In the genomic region with DNA sequence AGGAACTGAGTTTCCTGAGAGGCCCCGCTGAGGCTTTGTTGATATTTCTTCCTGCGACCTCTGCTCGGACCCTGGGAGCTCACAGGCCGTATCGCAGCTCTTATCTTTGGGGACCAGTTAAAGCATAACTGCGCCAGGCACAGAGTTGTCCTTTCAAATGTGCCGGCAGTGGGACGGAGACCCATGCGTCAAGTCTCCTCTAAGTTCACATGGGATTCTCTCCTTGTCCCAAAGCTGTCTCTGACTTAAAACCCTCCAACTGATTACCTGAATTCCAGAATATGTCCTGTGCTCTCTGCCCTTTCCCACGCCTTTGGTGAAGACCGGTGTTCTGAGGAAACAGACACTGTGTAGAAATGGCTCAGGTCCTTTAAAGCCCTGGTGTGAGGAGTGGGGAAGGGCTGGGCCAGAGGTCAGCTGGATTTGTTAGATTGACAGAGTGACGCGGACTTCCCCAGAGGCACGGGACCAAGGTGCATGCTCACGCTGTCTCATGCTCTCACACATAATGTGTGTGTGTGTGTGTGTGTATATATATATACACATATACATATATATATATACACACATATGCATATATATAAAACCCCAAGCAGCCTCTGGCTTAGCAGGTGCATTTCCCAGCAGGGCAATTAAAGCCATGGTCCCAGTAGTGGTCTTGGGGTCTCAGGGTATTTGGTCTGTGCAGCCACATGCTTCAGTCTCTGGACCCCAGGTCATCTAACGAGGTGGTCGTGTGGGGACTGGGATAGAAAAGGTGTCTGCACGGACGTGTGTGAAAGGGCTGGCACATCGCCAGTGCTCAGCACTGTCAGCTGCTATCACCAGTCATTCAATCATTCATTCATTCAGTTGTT, we compare ENCODE assay signal across 1 cellular context.
TF ChIP-seq lines count a peak whose summit lies in the region.

No MANE protein-coding gene starts in this region.

TF ChIP-seq in H1, 55 proteins besides CTCF, POLR2A, EP300 and RAD21:
- no peak for TF ChIP-seq KDM5A (IDR thresholded peaks at IDR 0.05; ENCODE audit: low read length)
- no peak for TF ChIP-seq SRF (IDR thresholded peaks at IDR 0.05; ENCODE audit: low read depth, low read length)
- no peak for TF ChIP-seq TBP (IDR thresholded peaks at IDR 0.05; ENCODE audit: low read depth, low read length)
- TF ChIP-seq JUND (IDR thresholded peaks at IDR 0.05; ENCODE audit: low read length) = no peak
- no peak for TF ChIP-seq BRCA1 (IDR thresholded peaks at IDR 0.05; ENCODE audit: low read depth, low read length)
- no peak for TF ChIP-seq SAP30 (IDR thresholded peaks at IDR 0.05; ENCODE audit: insufficient read depth, insufficient replicate concordance, low read length)
- TF ChIP-seq, protein P1, sequence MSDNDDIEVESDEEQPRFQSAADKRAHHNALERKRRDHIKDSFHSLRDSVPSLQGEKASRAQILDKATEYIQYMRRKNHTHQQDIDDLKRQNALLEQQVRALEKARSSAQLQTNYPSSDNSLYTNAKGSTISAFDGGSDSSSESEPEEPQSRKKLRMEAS (IDR thresholded peaks at IDR 0.05) = no peak
- TF ChIP-seq HDAC2 (IDR thresholded peaks at IDR 0.05; ENCODE audit: borderline replicate concordance in 1 of 2, low read depth in 2 of 2, low read length in 2 of 2) = no peak
- no peak for TF ChIP-seq TCF12 (IDR thresholded peaks at IDR 0.05; ENCODE audit: low read depth, low read length)
- TF ChIP-seq TEAD4 (IDR thresholded peaks at IDR 0.05; ENCODE audit: low read depth, low read length) = no peak
- TF ChIP-seq, protein P2, sequence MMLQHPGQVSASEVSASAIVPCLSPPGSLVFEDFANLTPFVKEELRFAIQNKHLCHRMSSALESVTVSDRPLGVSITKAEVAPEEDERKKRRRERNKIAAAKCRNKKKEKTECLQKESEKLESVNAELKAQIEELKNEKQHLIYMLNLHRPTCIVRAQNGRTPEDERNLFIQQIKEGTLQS (IDR thresholded peaks at IDR 0.05; ENCODE audit: insufficient read depth, low read depth, low read length) = no peak
